In the genomic region with DNA sequence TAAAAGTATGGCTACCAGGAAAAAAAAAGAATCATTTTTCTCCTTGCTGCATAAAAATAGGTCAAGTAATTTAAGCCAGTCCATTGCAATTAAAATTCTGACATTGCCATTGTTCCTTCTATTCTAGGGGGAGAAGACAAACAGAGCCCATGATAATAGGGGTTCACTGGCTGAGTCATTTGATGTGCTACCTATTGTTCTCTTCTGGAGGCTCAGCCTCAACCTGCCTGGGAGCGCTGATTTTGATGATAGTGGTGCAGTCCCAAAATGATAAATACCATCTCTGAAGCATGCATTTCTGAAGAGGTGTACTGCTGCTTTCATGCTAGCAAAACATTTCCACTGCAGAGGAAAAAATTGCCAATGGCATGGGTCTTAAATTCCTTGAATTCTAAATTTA, we compare ENCODE assay signal across 1 cellular context.
TF ChIP-seq lines count a peak whose summit lies in the region.

No MANE protein-coding gene starts in this region.

TF ChIP-seq in H1, 55 proteins besides CTCF, POLR2A, EP300 and RAD21:
- no peak for TF ChIP-seq RBBP5 (IDR thresholded peaks at IDR 0.05; ENCODE audit: borderline replicate concordance, low read depth, low read length)
- peak; percentile 66; the same call in 1 of the 2 replicates for TF ChIP-seq JUND (IDR thresholded peaks at IDR 0.05; ENCODE audit: low read length)
- no peak for TF ChIP-seq SIRT6 (IDR thresholded peaks at IDR 0.05; ENCODE audit: low read length)
- TF ChIP-seq MAFK (IDR thresholded peaks at IDR 0.05; ENCODE audit: low read depth, low read length), result peak; percentile 32; the same call in 1 of the 2 replicates
- TF ChIP-seq BCL11A (IDR thresholded peaks at IDR 0.05; ENCODE audit: low read depth in 2 of 2, low read length in 2 of 2), result peak in 1 of 2 experiments; percentile 83
- peak; percentile 18; the same call in 1 of the 2 replicates for TF ChIP-seq SP1 (IDR thresholded peaks at IDR 0.05; ENCODE audit: low read depth, low read length)
